ENCODE assay signal across 9 cellular contexts in genomic region chr12:16605666-16606116, GRCh38. TPM values are rescaled to one million over a fixed set of nuclear protein-coding genes. Genes with fewer than 3 reads are reported as not detected.
DNase-seq lines count a peak whose midpoint lies in the region; ATAC-seq, FAIRE-seq and TF ChIP-seq lines count a peak whose summit lies in the region.
"Had no signal": no experiment of that assay in that cellular context is flagged by ENCODE, and none has a peak within 500 bp of the region (broad histone marks: within the 10 kb centered on the region; RNA-seq: fewer than 3 reads in every experiment).

No MANE protein-coding gene starts in this region.

- no peaks in the 10 kb centered on the region for H3K4me1 Mint-ChIP-seq in activated CD8-positive, alpha-beta T cell treated with anti-CD3 and anti-CD28 coated beads for 36 hours (ENCODE audit: low read depth)
- H3K4me1 Mint-ChIP-seq: memory B cell had no signal

- no peaks in the 10 kb centered on the region for H3K36me3 ChIP-seq in H1 (ENCODE audit: control insufficient read depth in 2 of 4, insufficient read depth in 4 of 4, low read length in 3 of 4)

- no peak overlapping the region; a peak in 1 of 7 replicates for H3K9ac ChIP-seq in H1 (replicated peaks in 1 of 4; ENCODE audit: extremely low read depth in 1 of 4, low read depth in 3 of 4, low read length in 3 of 4)

- H3K27me3 ChIP-seq in H1 (replicated peaks in 1 of 4; ENCODE audit: control insufficient read depth in 3 of 4, extremely low read depth in 1 of 4, insufficient read depth in 3 of 4, low read length in 3 of 4), result peaks cover 0 to 40% (median 17%) of the 10 kb centered on the region in 4 experiments; a peak in 5 of 7 replicates

- peaks cover 9 to 30% (median 17%) of the 10 kb centered on the region in 4 experiments; a peak in 6 of 7 replicates for H3K4me1 ChIP-seq in H1 (replicated peaks in 1 of 4; ENCODE audit: control insufficient read depth in 3 of 4, insufficient read depth in 4 of 4, low read length in 3 of 4)

- DNase-seq in GM20000 (ENCODE audit: low spot score) (peak; percentile 8), NCI-H2227 treated with DMSO at 0.1 percent for 48 hours (lab: John Stamatoyannopoulos, UW) (peak; percentile 65), H1 (ENCODE audit: low read depth in 1 of 2, low spot score in 2 of 2) (no peak), myocyte (ENCODE audit: low read depth) (peak; percentile 68), posterior vena cava (ENCODE audit: low spot score) (no peak), GM19240 (ENCODE audit: insufficient read length, low spot score) (no peak)
- no peak for DNase-seq in activated CD8-positive, alpha-beta T cell treated with anti-CD3 and anti-CD28 coated beads for 36 hours

- peak overlapping the region; percentile 92; the same call in 1 of the 2 replicates for H2BK12ac ChIP-seq in H1 (ENCODE audit: low read depth, low read length)

- H2BK5ac ChIP-seq in H1 (ENCODE audit: low read depth, low read length), result no peak overlapping the region

- no peak for FAIRE-seq in H1 (lab: Jason Lieb, UNC)

- no peak for TF ChIP-seq POLR2A in H1 (IDR thresholded peaks at IDR 0.05; ENCODE audit: control extremely low read depth in 1 of 2, low read depth in 2 of 2, low read length in 2 of 2)

- no peak overlapping the region for H4K5ac ChIP-seq in H1 (ENCODE audit: insufficient read length, low read depth, low read length)

- H2BK15ac ChIP-seq in H1 (ENCODE audit: low read length), result no peak overlapping the region

- no peak for TF ChIP-seq EP300 in H1 (IDR thresholded peaks at IDR 0.05; ENCODE audit: borderline replicate concordance in 1 of 2, low read depth in 2 of 2, low read length in 2 of 2)

- CTCF ChIA-PET in H1 (lab: Charles Lee; ENCODE audit: partially characterized antibody), result interaction anchor here (0.7 to 1.9 kb wide), 3 partner anchors 9 to 1158 kb away, joined by 3 to 7 read pairs (median 5); no protein-coding TSS in a partner anchor
- CTCF ChIA-PET in activated CD8-positive, alpha-beta T cell treated with anti-CD3 and anti-CD28 coated beads for 36 hours (lab: Charles Lee), result no interaction called here

- H4K91ac ChIP-seq in H1 (replicated peaks; ENCODE audit: insufficient read length, low read length), result peak overlapping the region; percentile 39

- H2AK5ac ChIP-seq in H1 (ENCODE audit: low read depth, low read length), result no peak overlapping the region

- H3K23me2 ChIP-seq in H1 (ENCODE audit: low read depth, low read length), result peaks cover 16% of the 10 kb centered on the region

- no peak for ATAC-seq in activated CD8-positive, alpha-beta T cell treated with anti-CD3 and anti-CD28 coated beads for 36 hours
- no peak for ATAC-seq in HG03460 (IDR thresholded peaks at IDR 0.05; ENCODE audit: unreplicated experiment)

- TF ChIP-seq RAD21 in H1 (IDR thresholded peaks at IDR 0.05 in 1 of 2, conservative IDR thresholded peaks at IDR 0.05 in 1 of 2; ENCODE audit: low read depth in 2 of 2, low read length in 2 of 2), result no peak

- H3K9me3 Mint-ChIP-seq in activated CD8-positive, alpha-beta T cell treated with anti-CD3 and anti-CD28 coated beads for 36 hours, result peaks cover 1% of the 10 kb centered on the region
- H3K9me3 Mint-ChIP-seq: memory B cell had no signal

- no peak overlapping the region for H4K8ac ChIP-seq in H1 (ENCODE audit: extremely low read depth, insufficient read depth, low read length)

- H3K36me3 Mint-ChIP-seq in activated CD8-positive, alpha-beta T cell treated with anti-CD3 and anti-CD28 coated beads for 36 hours (ENCODE audit: low read depth), result peaks cover 2% of the 10 kb centered on the region
- H3K36me3 Mint-ChIP-seq: memory B cell had no signal

- TF ChIP-seq CTCF in GM20000 (IDR thresholded peaks at IDR 0.05; ENCODE audit: extremely low read depth, missing control alignments) (no peak), H1 (IDR thresholded peaks at IDR 0.05; ENCODE audit: control extremely low read depth in 1 of 3, insufficient read depth in 1 of 3, low read depth in 1 of 3, low read length in 3 of 3) (no peak)
- TF ChIP-seq CTCF in activated CD8-positive, alpha-beta T cell treated with anti-CD3 and anti-CD28 coated beads for 36 hours (IDR thresholded peaks at IDR 0.05), result no peak

- H3K4me2 ChIP-seq in H1 (ENCODE audit: insufficient read depth in 1 of 2, low read depth in 2 of 2, low read length in 2 of 2), result peak overlapping the region; percentile 84 to 95

- H2AFZ ChIP-seq in H1 (ENCODE audit: low read length), result no peak overlapping the region

- no peaks in the 10 kb centered on the region; a peak in 1 of 4 replicates for H3K79me2 ChIP-seq in H1 (ENCODE audit: control insufficient read depth in 1 of 2, insufficient read depth in 2 of 2, low read length in 2 of 2)

- H3K27me3 Mint-ChIP-seq in activated CD8-positive, alpha-beta T cell treated with anti-CD3 and anti-CD28 coated beads for 36 hours, result peaks cover 39% of the 10 kb centered on the region

- no peaks in the 10 kb centered on the region for H4K20me1 ChIP-seq in H1 (replicated peaks in 1 of 2; ENCODE audit: control insufficient read depth in 1 of 2, insufficient read depth in 2 of 2, low read length in 2 of 2)

- H3K79me1 ChIP-seq in H1 (ENCODE audit: low read depth, low read length), result no peaks in the 10 kb centered on the region

- no peak overlapping the region for H2BK20ac ChIP-seq in H1 (ENCODE audit: low read length)

- H3K4me3 Mint-ChIP-seq in activated CD8-positive, alpha-beta T cell treated with anti-CD3 and anti-CD28 coated beads for 36 hours, result no peak overlapping the region

- H3K4ac ChIP-seq in H1 (replicated peaks; ENCODE audit: insufficient read length, low read depth, low read length), result peak overlapping the region; percentile 35

- H3K18ac ChIP-seq in H1 (ENCODE audit: extremely low read depth, low read length), result 0 out of 2 replicates have a peak overlapping the region, but pooled peaks have one; percentile 28

- no peaks in the 10 kb centered on the region for H3K9me3 ChIP-seq in H1 (ENCODE audit: insufficient read depth in 2 of 2, low read depth in 1 of 2, low read length in 1 of 2)

- no peak overlapping the region for H3K27ac Mint-ChIP-seq in activated CD8-positive, alpha-beta T cell treated with anti-CD3 and anti-CD28 coated beads for 36 hours
- H3K27ac Mint-ChIP-seq: memory B cell had no signal

- no peak overlapping the region for H3K23ac ChIP-seq in H1 (ENCODE audit: insufficient read length)

- POLR2A ChIA-PET in H1 (lab: Charles Lee; ENCODE audit: partially characterized antibody), result interaction anchor here (0.9 to 1.0 kb wide), 2 partner anchors 15 to 17 kb away, joined by 3 to 4 read pairs; no protein-coding TSS in a partner anchor
- POLR2A ChIA-PET in activated CD8-positive, alpha-beta T cell treated with anti-CD3 and anti-CD28 coated beads for 36 hours (lab: Charles Lee), result no interaction called here

- 1% methylated on average over 23 of the region's 23 CpGs; no CpG with 5 or more reads in 1 of the 2 experiments for WGBS in H1 (ENCODE audit: extremely low coverage in 1 of 2, insufficient coverage in 1 of 2, insufficient read length in 1 of 2, insufficient replicate concordance in 2 of 2, low coverage in 1 of 2, low lambda C conversion rate in 2 of 2, missing lambda C conversion rate in 1 of 2), 2 experiments

- H3K4me3 ChIP-seq in H1 (ENCODE audit: extremely low read depth in 1 of 4, insufficient read depth in 2 of 4, low read depth in 3 of 4, low read length in 4 of 4), result peak overlapping the region; percentile 57 to 72 (median 66)

- H3K27ac ChIP-seq in H1 (ENCODE audit: low read depth, low read length), result no peak overlapping the region

- no peak overlapping the region for H3K56ac ChIP-seq in H1 (replicated peaks; ENCODE audit: insufficient read length, low read depth, low read length)

- intact Hi-C loops in activated CD8-positive, alpha-beta T cell treated with anti-CD3 and anti-CD28 coated beads for 36 hours (cut with micrococcal nuclease), result no loop called here
- intact Hi-C loops in posterior vena cava (cut with DNase I), result no loop called here

- no peak overlapping the region for H3K14ac ChIP-seq in H1 (ENCODE audit: insufficient read length)

- no peak overlapping the region for H2BK120ac ChIP-seq in H1 (replicated peaks; ENCODE audit: low read depth, low read length)

TF ChIP-seq in H1, 55 proteins besides CTCF, POLR2A, EP300 and RAD21:
- TF ChIP-seq TAF1 (IDR thresholded peaks at IDR 0.05; ENCODE audit: low read depth, low read length), result no peak
- TF ChIP-seq PHF8 (conservative IDR thresholded peaks at IDR 0.05; ENCODE audit: low read depth, low read length), result no peak
- TF ChIP-seq MAFK (IDR thresholded peaks at IDR 0.05; ENCODE audit: low read depth, low read length), result no peak
- TF ChIP-seq GTF2F1 (IDR thresholded peaks at IDR 0.05; ENCODE audit: borderline replicate concordance, low read depth, low read length), result no peak

RNA-seq across cellular contexts. Expression of gene LMO3, which starts 0.3 kb away (rescaled TPM):
- total RNA-seq in H1 (2021; fragmentation: NEBNext Ultra II Directional; extraction: Animal tissue kit (Norgen Biotek cat#: 25700)), result 16.4 and 16.7 TPM in 2 replicates
- 4.6 and 4.7 TPM in 2 replicates for polyA plus RNA-seq in H1 (2011; rRNA removed)
- 6.3 TPM for polyA plus RNA-seq in H1 (2011; cell fraction: cytosol; rRNA removed)
- 4.7 TPM for polyA plus RNA-seq in H1 (2011; cell fraction: nucleus; rRNA removed)
- polyA plus RNA-seq in H1 (2012, experiment 1 of 2), result 4.2 to 5.6 TPM (median 4.6 TPM) in 4 replicates
- 0.47 TPM for polyA plus RNA-seq in H1 (2012, experiment 2 of 2)
- polyA plus RNA-seq in H1 (2013, experiment 1 of 2), result 12.6 TPM
- 12.0 TPM for polyA plus RNA-seq in H1 (2013, experiment 2 of 2)
- polyA minus RNA-seq in H1 (2011; rRNA and poly(A)+ RNA removed), result 17.9 and 21.8 TPM in 2 replicates
- polyA minus RNA-seq in H1 (2011; cell fraction: cytosol; rRNA and poly(A)+ RNA removed), result 8.0 TPM
- polyA minus RNA-seq in H1 (2011; cell fraction: nucleus; rRNA and poly(A)+ RNA removed), result 13.8 TPM
- total RNA-seq in myocyte (50.6 and 57.6 TPM in 2 replicates), posterior vena cava (10 to 100 TPM; 74.1 to 80.4 TPM)
- 8.9 TPM for polyA plus RNA-seq in myocyte (2012)
- not detected for total RNA-seq in activated CD8-positive, alpha-beta T cell treated with anti-CD3 and anti-CD28 coated beads for 36 hours

Comparison
In these comparisons a context has a peak if more than half of its experiments do, and no peak if none do; other contexts are left out.
1. DNase-seq: peak in GM20000 (single experiment), NCI-H2227 treated with DMSO at 0.1 percent for 48 hours (single experiment) and myocyte (single experiment); none in H1 (0 of 2), activated CD8-positive, alpha-beta T cell treated with anti-CD3 and anti-CD28 coated beads for 36 hours (single experiment), posterior vena cava (single experiment) and GM19240 (single experiment).
2. RNA of gene LMO3, which starts 0.3 kb away (total RNA-seq): 74.1 to 80.4 TPM in posterior vena cava, 50.6 to 57.6 TPM in myocyte and 16.4 to 16.7 TPM in H1; not detected in activated CD8-positive, alpha-beta T cell treated with anti-CD3 and anti-CD28 coated beads for 36 hours; every median in the first group is over 10 times any median in the second.